Comparison of ENCODE assay signal across 16 cellular contexts in genomic region chr2:43708178-43708577, GRCh38. TPM values are rescaled to one million over a fixed set of nuclear protein-coding genes. Genes with fewer than 3 reads are reported as not detected.
A peak's percentile ranks its signal among the peaks of the same experiment; 100 is the strongest.
DNase-seq lines count a peak whose midpoint lies in the region; ATAC-seq and TF ChIP-seq lines count a peak whose summit lies in the region.
"Had no signal": no experiment of that assay in that cellular context is flagged by ENCODE, and none has a peak within 500 bp of the region (broad histone marks: within the 10 kb centered on the region; RNA-seq: fewer than 3 reads in every experiment).

No MANE protein-coding gene starts in this region.

- ATAC-seq in IMR-90 (ENCODE audit: low read depth) (peak; percentile 53), HG02642 (IDR thresholded peaks at IDR 0.05; ENCODE audit: poor library complexity, unreplicated experiment) (no peak)
- ATAC-seq: GM12878 had no signal

- POLR2A ChIA-PET in IMR-90 (lab: Charles Lee; ENCODE audit: unreplicated experiment) = interaction anchor here (0.6 kb wide), 1 partner anchor 1483 kb away, joined by 7 read pairs; no protein-coding TSS in a partner anchor

- DNase-seq in IMR-90 (peak; percentile 16), cardiac fibroblast (ENCODE audit: low read depth in 2 of 2) (peak; percentile 9 to 31), mucosa of gallbladder (ENCODE audit: low spot score) (peak; percentile 13), uterus (no peak), NCI-H524 (lab: John Stamatoyannopoulos, UW) (no peak), NCI-H1930 (lab: John Stamatoyannopoulos, UW) (no peak)
- DNase-seq: ACHN; CD4-positive, CD25-positive, alpha-beta regulatory T cell; DMS53; NCI-H1092 treated with DMSO at 0.1 percent for 48 hours; NCI-H1694; NCI-H446 treated with DMSO at 0.1 percent for 48 hours; SHP77 had no signal

- no peak overlapping the region for H3K4me2 ChIP-seq in IMR-90 (ENCODE audit: low read depth, low read length)

- H2BK15ac ChIP-seq in IMR-90 (ENCODE audit: low read depth, low read length) = no peak overlapping the region

- H3K23ac ChIP-seq in IMR-90 (ENCODE audit: low read depth, low read length) = 0 out of 2 replicates have a peak overlapping the region, but pooled peaks have one; percentile 0

- no peaks in the 10 kb centered on the region for H3K79me1 ChIP-seq in IMR-90 (ENCODE audit: low read depth in 1 of 2, low read length in 2 of 2)

- no peak overlapping the region for H3K4me3 ChIP-seq in IMR-90 (ENCODE audit: insufficient read depth, low read depth, low read length)
- no peak overlapping the region for H3K4me3 ChIP-seq in cardiac fibroblast (replicated peaks in 1 of 2; ENCODE audit: low read depth in 2 of 2, low read length in 2 of 2)
- H3K4me3 ChIP-seq in uterus = no peak overlapping the region
- H3K4me3 ChIP-seq: GM12878 had no signal

- H2AK5ac ChIP-seq in IMR-90 (ENCODE audit: low read depth, low read length) = no peak overlapping the region

- no peaks in the 10 kb centered on the region for H3K27me3 ChIP-seq in IMR-90 (ENCODE audit: control insufficient read depth, insufficient read depth, low read length)
- no peaks in the 10 kb centered on the region for H3K27me3 ChIP-seq in uterus

- no peak overlapping the region for H3K14ac ChIP-seq in IMR-90 (replicated peaks; ENCODE audit: low read depth, low read length)

- no peak overlapping the region for H3K56ac ChIP-seq in IMR-90 (ENCODE audit: extremely low read depth, insufficient read depth, low read length)

- H4K5ac ChIP-seq in IMR-90 (ENCODE audit: low read depth, low read length) = no peak overlapping the region

- H4K20me1 ChIP-seq in IMR-90 (ENCODE audit: insufficient read depth, low read length) = no peaks in the 10 kb centered on the region

- WGBS in IMR-90 (ENCODE audit: extremely low coverage in 2 of 2, insufficient read length in 1 of 2), 2 experiments = 68% methylated on average over 5 of the region's 6 CpGs; no CpG with 5 or more reads in 1 of the 2 experiments

- H3K27ac ChIP-seq in IMR-90 (ENCODE audit: insufficient read depth, low read length) (no peak overlapping the region), uterus (peak overlapping the region; percentile 74 to 82)

- no peak overlapping the region for H3K18ac ChIP-seq in IMR-90 (ENCODE audit: low read depth, low read length)

- H3K4ac ChIP-seq in IMR-90 (ENCODE audit: low read depth, low read length) = no peak overlapping the region

- no peak for TF ChIP-seq RAD21 in IMR-90 (IDR thresholded peaks at IDR 0.05; ENCODE audit: low read length)

- H2BK20ac ChIP-seq in IMR-90 (ENCODE audit: low read depth, low read length) = no peak overlapping the region

- in situ Hi-C loops in IMR-90 (cut with MboI; ENCODE audit: low sequenced_read_pairs) = no loop called here

- H4K8ac ChIP-seq in IMR-90 (ENCODE audit: low read depth in 2 of 2, low read length in 2 of 2) = no peak overlapping the region

- H3K9me1 ChIP-seq in IMR-90 (ENCODE audit: insufficient read depth, low read length) = no peaks in the 10 kb centered on the region

- H3K4me1 ChIP-seq in IMR-90 (ENCODE audit: control insufficient read depth, insufficient read depth, low read length) = peaks cover 5% of the 10 kb centered on the region; the same call in 1 of the 2 replicates
- peaks cover 0 to 5% of the 10 kb centered on the region in 2 donors for H3K4me1 ChIP-seq in uterus

- dilution Hi-C loops in IMR-90 (cut with HindIII; ENCODE audit: low sequenced_read_pairs, unreplicated experiment) = no loop called here

- no peak overlapping the region for H2AK9ac ChIP-seq in IMR-90 (replicated peaks; ENCODE audit: low read depth, low read length, poor library complexity)

- no peak overlapping the region for H2BK5ac ChIP-seq in IMR-90 (ENCODE audit: low read depth, low read length, poor library complexity, severe bottlenecking)

- CTCF ChIA-PET in IMR-90 (lab: Yijun Ruan, JAX) = no interaction called here

- no peak for TF ChIP-seq CTCF in IMR-90 (conservative IDR thresholded peaks at IDR 0.05; ENCODE audit: low read depth, low read length)
- no peak for TF ChIP-seq CTCF in cardiac fibroblast (IDR thresholded peaks at IDR 0.05; ENCODE audit: low read depth, low read length)
- no peak for TF ChIP-seq CTCF in uterus (IDR thresholded peaks at IDR 0.05)

- BruUV-seq in IMR-90 (replicated peaks; lab: Mats Ljungman, UMichigan) = no TSS peak

- intact Hi-C loops in IMR-90 (cut with micrococcal nuclease) = no loop called here
- intact Hi-C loops in uterus (cut with DNase I; ENCODE audit: low total_unique reads) = no loop called here

- H3K36me3 ChIP-seq in IMR-90 (ENCODE audit: control insufficient read depth, insufficient read depth, low read length) (peaks cover 2% of the 10 kb centered on the region; the same call in 1 of the 2 replicates), uterus (no peaks in the 10 kb centered on the region)

- no peak for TF ChIP-seq POLR2A in IMR-90 (IDR thresholded peaks at IDR 0.05; ENCODE audit: low read depth, low read length)
- no peak for TF ChIP-seq POLR2A in uterus (IDR thresholded peaks at IDR 0.05)

- no peak overlapping the region for H4K91ac ChIP-seq in IMR-90 (ENCODE audit: insufficient read depth, low read depth, low read length)

- no peak overlapping the region for H2BK120ac ChIP-seq in IMR-90 (ENCODE audit: low read depth, low read length)

- peak overlapping the region; percentile 11 for H2AFZ ChIP-seq in IMR-90 (replicated peaks; ENCODE audit: low read length, poor library complexity)

- H3K9me3 ChIP-seq in IMR-90 (ENCODE audit: control insufficient read depth, insufficient read depth, low read length) (no peaks in the 10 kb centered on the region), uterus (no peaks in the 10 kb centered on the region)

- H3K9ac ChIP-seq in IMR-90 (ENCODE audit: low read depth, low read length) = no peak overlapping the region

TF ChIP-seq in IMR-90, 13 proteins besides CTCF, POLR2A, EP300 and RAD21:
- TF ChIP-seq USF2 (IDR thresholded peaks at IDR 0.05; ENCODE audit: low read depth, low read length) (no peak), RFX5 (IDR thresholded peaks at IDR 0.05; ENCODE audit: low read depth, low read length) (no peak), MXI1 (IDR thresholded peaks at IDR 0.05; ENCODE audit: borderline replicate concordance, low read depth, low read length) (no peak), NFE2L2 (IDR thresholded peaks at IDR 0.05; ENCODE audit: low read depth, low read length) (no peak), MAFK (IDR thresholded peaks at IDR 0.05; ENCODE audit: low read depth, low read length) (no peak), BHLHE40 (IDR thresholded peaks at IDR 0.05; ENCODE audit: low read depth, low read length) (no peak), ELK1 (IDR thresholded peaks at IDR 0.05; ENCODE audit: borderline replicate concordance, low read depth, low read length) (no peak), FOS (IDR thresholded peaks at IDR 0.05; ENCODE audit: low read depth, low read length) (no peak), RCOR1 (IDR thresholded peaks at IDR 0.05; ENCODE audit: insufficient replicate concordance, low read length) (no peak), CEBPB (IDR thresholded peaks at IDR 0.05; ENCODE audit: low read depth, low read length) (no peak), SMC3 (IDR thresholded peaks at IDR 0.05; ENCODE audit: low read depth, low read length) (no peak), CHD1 (IDR thresholded peaks at IDR 0.05; ENCODE audit: low read depth, low read length) (no peak), MAZ (IDR thresholded peaks at IDR 0.05; ENCODE audit: borderline replicate concordance, low read depth, low read length) (no peak)
TF ChIP-seq in IMR-90: peak in this region for 0.

RNA-seq across cellular contexts. Expression of gene C1GALT1C1L, which starts 31.9 kb away (rescaled TPM):
- total RNA-seq in IMR-90 (2012; rRNA removed) (0.28 and 0.36 TPM in 2 replicates), mucosa of gallbladder (0.92 TPM), uterus (1 to 10 TPM in 3 of 4 donors, not detected in 1; 1.5 to 3.7 (median 3.7) TPM)
- 0.53 and 0.63 TPM in 2 replicates for polyA plus RNA-seq in IMR-90 (2012; rRNA removed)
- polyA plus RNA-seq in IMR-90 (2012; cell fraction: cytosol; rRNA removed) = 0.05 and 0.18 TPM in 2 replicates
- polyA plus RNA-seq in IMR-90 (2012; cell fraction: nucleus; rRNA removed; ENCODE audit: low replicate concordance) = 0.37 TPM in 1 of 2 replicates, not detected in the other
- total RNA-seq: CD4-positive, CD25-positive, alpha-beta regulatory T cell; GM12878; MCF 10A had no signal
- polyA plus RNA-seq: GM12878 had no signal

Comparison
In these comparisons a context has a peak if more than half of its experiments do, and no peak if none do; other contexts are left out.
1. DNase-seq: peak in IMR-90 (single experiment), cardiac fibroblast (2 of 2) and mucosa of gallbladder (single experiment); none in uterus (0 of 2), NCI-H524 (0 of 2) and NCI-H1930 (0 of 2).